ENCODE assay signal across 7 cellular contexts in the genomic region with DNA sequence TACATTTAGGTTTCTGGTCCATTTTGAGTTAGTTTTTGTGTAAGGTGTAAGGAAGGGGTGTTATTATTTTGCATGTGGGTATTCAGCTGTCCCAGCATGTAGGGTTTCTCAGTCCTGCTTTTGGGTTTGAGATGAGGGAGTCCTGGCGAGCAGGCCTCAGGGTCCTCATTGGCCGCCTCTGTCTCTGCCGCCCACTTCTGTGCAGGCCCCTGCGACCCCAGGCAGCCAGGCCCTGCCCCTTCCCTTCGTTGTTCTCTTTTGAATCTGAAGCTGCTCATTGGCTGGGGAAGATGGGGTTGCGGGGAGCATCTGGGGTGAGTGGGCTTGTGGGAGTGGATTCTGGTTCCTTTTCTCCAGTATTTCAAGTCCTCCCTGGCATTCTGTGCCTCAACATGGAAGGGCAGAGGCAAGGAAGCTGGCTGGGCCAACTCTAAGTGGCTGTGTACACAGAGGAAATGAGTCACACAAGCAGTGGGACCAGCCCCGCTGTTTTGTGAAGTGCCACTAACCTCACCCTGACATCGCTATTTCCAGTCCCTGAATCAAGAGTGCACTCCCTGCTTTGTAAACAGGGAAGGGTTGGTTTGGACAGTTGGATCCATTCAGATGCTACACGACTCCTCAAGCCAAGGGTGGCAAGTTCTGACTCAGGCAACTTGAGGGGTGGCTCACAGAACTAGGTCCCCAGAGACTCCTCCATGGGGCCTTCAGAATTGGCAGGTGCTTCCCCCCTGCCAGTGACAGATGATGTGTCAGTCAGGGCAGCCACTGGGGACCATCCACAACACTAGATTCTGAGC.
DNase-seq lines count a peak whose midpoint lies in the region; ATAC-seq and FAIRE-seq lines count a peak whose summit lies in the region.
"Not testable (repeated sequence)": the region's sequence is repeated elsewhere in the genome, so short reads cannot be mapped to it uniquely, and the experiment has no call there.

No MANE protein-coding gene starts in this region.

- H3K9me3 ChIP-seq in SJSA1 (replicated peaks); small intestine (ENCODE audit: control insufficient read depth, low read depth): not testable (repeated sequence)

- not testable (repeated sequence) for H3K27me3 ChIP-seq in SJSA1 (replicated peaks); small intestine (ENCODE audit: control insufficient read depth in 2 of 2, insufficient read depth in 2 of 2, low read length in 2 of 2)

- not testable (repeated sequence) for H3K27ac ChIP-seq in SJSA1
- H3K27ac ChIP-seq in small intestine (ENCODE audit: low read depth in 1 of 2, low read length in 1 of 2) = peak overlapping the region in 1 of 2 donors; percentile 49

- H3K36me3 ChIP-seq in SJSA1; small intestine (ENCODE audit: control insufficient read depth in 2 of 2, insufficient read depth in 2 of 2, low read length in 2 of 2): not testable (repeated sequence)

- ATAC-seq in HG02678 (IDR thresholded peaks at IDR 0.05; ENCODE audit: unreplicated experiment) = peak; percentile 95

- not testable (repeated sequence) for H3K4me3 ChIP-seq in SJSA1; small intestine (ENCODE audit: low read depth in 1 of 2, low read length in 2 of 2)

- 40 to 58% (median 58%) methylated on average over 5 to 9 of the region's 9 CpGs for WGBS in small intestine, 3 donors

- not testable (repeated sequence) for H3K4me1 ChIP-seq in SJSA1 (replicated peaks); small intestine (ENCODE audit: control insufficient read depth in 2 of 2, insufficient read depth in 1 of 2, low read depth in 1 of 2, low read length in 1 of 2)

- not testable (repeated sequence) for DNase-seq in GM18507 (ENCODE audit: extremely low spot score, insufficient read length, low read depth)
- DNase-seq in LoVo (ENCODE audit: low spot score) (peak; percentile 89), SJSA1 (ENCODE audit: low read depth in 1 of 2, low spot score in 2 of 2) (peak; percentile 76 to 92), glomerular visceral epithelial cell (ENCODE audit: extremely low spot score) (peak; percentile 37), small intestine (peak; percentile 54)
- DNase-seq in activated effector memory CD4-positive, alpha-beta T cell treated with Interleukin-2 at 50 U/mL for 16 hours = peak; percentile 42

- FAIRE-seq in GM18507 (lab: Jason Lieb, UNC) = peak; percentile 76
- FAIRE-seq in small intestine (lab: Jason Lieb, UNC) = not testable (repeated sequence)
